ENCODE assay signal across 7 cellular contexts in the genomic region with DNA sequence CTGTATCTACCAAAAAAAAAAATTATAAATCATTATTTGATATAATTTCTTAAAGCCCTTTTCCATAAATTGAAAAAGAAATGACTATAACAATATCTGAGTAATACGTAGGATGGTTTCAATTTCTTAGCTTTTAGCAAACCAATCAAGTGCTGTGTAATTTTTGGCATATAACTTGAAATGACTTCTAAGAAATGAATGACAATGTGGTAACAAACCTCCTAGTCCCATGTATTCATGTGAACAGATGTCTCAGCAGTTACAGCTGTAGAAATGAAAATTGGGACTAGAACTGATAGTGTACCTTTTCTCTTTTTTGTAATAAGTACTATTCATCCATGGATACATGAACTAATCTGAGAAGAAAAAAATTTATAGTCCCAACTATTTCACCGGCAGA.
"Had no signal": no experiment of that assay in that cellular context is flagged by ENCODE, and none has a peak within 500 bp of the region (broad histone marks: within the 10 kb centered on the region; RNA-seq: fewer than 3 reads in every experiment).

No MANE protein-coding gene starts in this region.

- H2AFZ ChIP-seq: GM23248 had no signal

- H3K9ac ChIP-seq: GM23248 had no signal

- H3K4me3 ChIP-seq: GM23248, HAP-1 had no signal

- H3K27ac ChIP-seq: GM23248 had no signal

- H3K9me3 ChIP-seq: HAP-1 had no signal

- H3K36me3 ChIP-seq: HAP-1 had no signal

- ATAC-seq: HCT116 had no signal

- DNase-seq: GM23248, GOT3, H7, HFFc6, KBM-7 had no signal
